In genomic region chr21:26001356-26001755, GRCh38 we compare ENCODE assay signal across 19 cellular contexts.
A peak's percentile ranks its signal among the peaks of the same experiment; 100 is the strongest.
DNase-seq lines count a peak whose midpoint lies in the region; ATAC-seq, FAIRE-seq and TF ChIP-seq lines count a peak whose summit lies in the region.
"Had no signal": no experiment of that assay in that cellular context is flagged by ENCODE, and none has a peak within 500 bp of the region (broad histone marks: within the 10 kb centered on the region; RNA-seq: fewer than 3 reads in every experiment).

No MANE protein-coding gene starts in this region.

- no peak for TF ChIP-seq EP300 in K562 (IDR thresholded peaks at IDR 0.05; ENCODE audit: low read length)

- no peak for TF ChIP-seq POLR2A in K562 (conservative IDR thresholded peaks at IDR 0.05)

- 1% methylated on average over 5 of the region's 5 CpGs for WGBS in K562 (ENCODE audit: insufficient coverage, low coverage, missing lambda C conversion rate)

- POLR2A ChIA-PET in K562 (lab: Yijun Ruan, JAX) = no interaction called here

- H2AFZ ChIP-seq in OCI-LY3 (ENCODE audit: low read depth, low read length) (no peak overlapping the region), K562 (ENCODE audit: low read depth, low read length) (no peak overlapping the region)

- TF ChIP-seq CTCF in GM12872 (IDR thresholded peaks at IDR 0.05; ENCODE audit: insufficient read depth, low read depth, low read length) = peak; percentile 12; the same call in 1 of the 3 replicates
- peak; percentile 37 for TF ChIP-seq CTCF in OCI-LY3 (IDR thresholded peaks at IDR 0.05; ENCODE audit: low read depth, low read length)
- TF ChIP-seq CTCF in K562 (IDR thresholded peaks at IDR 0.05 in 2 of 3, conservative IDR thresholded peaks at IDR 0.05 in 1 of 3; ENCODE audit: insufficient read depth in 2 of 3, low read depth in 1 of 3, low read length in 3 of 3) = peak in 2 of 3 experiments; percentile 12 to 22; a peak in 1 of 6 replicates
- no peak for TF ChIP-seq CTCF in GM10266 (IDR thresholded peaks at IDR 0.05; ENCODE audit: control insufficient read depth, insufficient read depth, low read depth, missing control alignments)

- H3K27me3 ChIP-seq in OCI-LY3 (ENCODE audit: low read depth, low read length) (no peaks in the 10 kb centered on the region), K562 (ENCODE audit: control insufficient read depth in 2 of 2, insufficient read depth in 2 of 2, low read length in 2 of 2) (no peaks in the 10 kb centered on the region; a peak in 1 of 5 replicates)

- in situ Hi-C loops in K562 (cut with MboI) = no loop called here

- intact Hi-C loops in K562 (cut with micrococcal nuclease) = no loop called here

- no peak for FAIRE-seq in K562 (lab: Jason Lieb, UNC)

- H3K4me2 ChIP-seq in OCI-LY3 (ENCODE audit: low read length) (no peak overlapping the region), K562 (ENCODE audit: insufficient read depth, low read length) (no peak overlapping the region)

- H3K9me1 ChIP-seq in K562 (ENCODE audit: control insufficient read depth, insufficient read depth, low read length) = no peaks in the 10 kb centered on the region

- H4K20me1 ChIP-seq in OCI-LY3 (ENCODE audit: insufficient read depth, low read length) (no peaks in the 10 kb centered on the region), K562 (replicated peaks; ENCODE audit: control insufficient read depth, insufficient read depth, low read length) (no peaks in the 10 kb centered on the region)

- H3K4me1 ChIP-seq in OCI-LY3 (ENCODE audit: low read length) (no peaks in the 10 kb centered on the region), K562 (replicated peaks in 1 of 2; ENCODE audit: control insufficient read depth in 2 of 2, insufficient read depth in 2 of 2, low read length in 2 of 2) (no peaks in the 10 kb centered on the region)

- no peaks in the 10 kb centered on the region for H3K9me3 ChIP-seq in OCI-LY3 (ENCODE audit: insufficient read depth, low read length)
- no peaks in the 10 kb centered on the region for H3K9me3 ChIP-seq in K562 (replicated peaks; ENCODE audit: control insufficient read depth, insufficient read depth, low read depth, low read length)

- H3K4me3 ChIP-seq in OCI-LY3 (ENCODE audit: low read length) (no peak overlapping the region), K562 (no peak overlapping the region)

- no peak overlapping the region for H3K27ac ChIP-seq in OCI-LY3 (ENCODE audit: low read length)
- H3K27ac ChIP-seq in K562 (ENCODE audit: extremely low read depth, low read depth, low read length) = no peak overlapping the region
- peak overlapping the region; percentile 55 for H3K27ac ChIP-seq in temporal lobe (ENCODE audit: low read depth, low read length)

- H3K9ac ChIP-seq in OCI-LY3 (ENCODE audit: low read length) (no peak overlapping the region), K562 (ENCODE audit: insufficient read depth in 1 of 2, low read depth in 2 of 2, low read length in 2 of 2) (no peak overlapping the region)

- TF ChIP-seq RAD21 in K562 (CRISPR knock-in tag; conservative IDR thresholded peaks at IDR 0.05 in 1 of 2, IDR thresholded peaks at IDR 0.05 in 1 of 2) = peak in 1 of 2 experiments; percentile 22; a peak in 1 of 4 replicates

- H3K36me3 ChIP-seq in OCI-LY3 (replicated peaks; ENCODE audit: low read depth, low read length) (no peaks in the 10 kb centered on the region), K562 (ENCODE audit: control insufficient read depth, insufficient read depth, low read length) (no peaks in the 10 kb centered on the region)

- H3K79me2 ChIP-seq in OCI-LY3 (ENCODE audit: low read length) (no peaks in the 10 kb centered on the region), K562 (ENCODE audit: control insufficient read depth, insufficient read depth, low read length) (no peaks in the 10 kb centered on the region)

- no TSS peak for BruUV-seq in K562 (replicated peaks; lab: Mats Ljungman, UMichigan)

- peak in 1 of 4 experiments; percentile 9 for DNase-seq in K562 (ENCODE audit: extremely low read depth in 1 of 4, low spot score in 3 of 4)
- DNase-seq in pons (ENCODE audit: low spot score) = no peak
- DNase-seq in SW 1271 (lab: John Stamatoyannopoulos, UW) = no peak
- no peak for DNase-seq in GM10266 (ENCODE audit: extremely low spot score)
- DNase-seq: ACHN, AML-193, COR-L47, DMS153, HFFc6, Kasumi-1, MM.1S, NCI-H1092 treated with DMSO at 0.1 percent for 48 hours, NCI-H2107, NCI-H2227 treated with DMSO at 0.1 percent for 48 hours, NCI-H524 treated with DMSO at 0.1 percent for 48 hours, RPMI8226 had no signal

- CTCF ChIA-PET in K562 (lab: Yijun Ruan, JAX; ENCODE audit: low intra/inter-chr PET ratio) = no interaction called here

- ATAC-seq in K562 = no peak

TF ChIP-seq in K562, 482 proteins besides CTCF, POLR2A, EP300 and RAD21:
- TF ChIP-seq ETV6 (IDR thresholded peaks at IDR 0.05; ENCODE audit: borderline replicate concordance in 1 of 2, low read depth in 2 of 2, low read length in 1 of 2) (no peak), ETV6 (CRISPR knock-in tag; IDR thresholded peaks at IDR 0.05; ENCODE audit: borderline replicate concordance) (no peak), ZNF124 (CRISPR knock-in tag; IDR thresholded peaks at IDR 0.05) (no peak), ZNF24 (IDR thresholded peaks at IDR 0.05) (no peak), PTTG1 (tag; IDR thresholded peaks at IDR 0.05; ENCODE audit: low read depth) (no peak), ZNF79 (CRISPR knock-in tag; IDR thresholded peaks at IDR 0.05; ENCODE audit: low read depth) (no peak), CHD4 (IDR thresholded peaks at IDR 0.05; ENCODE audit: insufficient read depth, insufficient replicate concordance, low read depth, low read length, poor library complexity, severe bottlenecking) (no peak), TCF7L2 (IDR thresholded peaks at IDR 0.05; ENCODE audit: low read depth, low read length) (no peak), ZNF165 (CRISPR knock-in tag; IDR thresholded peaks at IDR 0.05; ENCODE audit: borderline replicate concordance) (no peak), FOSL1 (tag; conservative IDR thresholded peaks at IDR 0.05) (no peak), HNRNPH1 (optimal IDR thresholded peaks at IDR 0.05; ENCODE audit: low read depth, low read length) (no peak), CREBBP (IDR thresholded peaks at IDR 0.05; ENCODE audit: low read depth, low read length) (no peak)
- TF ChIP-seq, protein P1, sequence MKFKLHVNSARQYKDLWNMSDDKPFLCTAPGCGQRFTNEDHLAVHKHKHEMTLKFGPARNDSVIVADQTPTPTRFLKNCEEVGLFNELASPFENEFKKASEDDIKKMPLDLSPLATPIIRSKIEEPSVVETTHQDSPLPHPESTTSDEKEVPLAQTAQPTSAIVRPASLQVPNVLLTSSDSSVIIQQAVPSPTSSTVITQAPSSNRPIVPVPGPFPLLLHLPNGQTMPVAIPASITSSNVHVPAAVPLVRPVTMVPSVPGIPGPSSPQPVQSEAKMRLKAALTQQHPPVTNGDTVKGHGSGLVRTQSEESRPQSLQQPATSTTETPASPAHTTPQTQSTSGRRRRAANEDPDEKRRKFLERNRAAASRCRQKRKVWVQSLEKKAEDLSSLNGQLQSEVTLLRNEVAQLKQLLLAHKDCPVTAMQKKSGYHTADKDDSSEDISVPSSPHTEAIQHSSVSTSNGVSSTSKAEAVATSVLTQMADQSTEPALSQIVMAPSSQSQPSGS (CRISPR knock-in tag; IDR thresholded peaks at IDR 0.05) = no peak
- TF ChIP-seq, protein P2, sequence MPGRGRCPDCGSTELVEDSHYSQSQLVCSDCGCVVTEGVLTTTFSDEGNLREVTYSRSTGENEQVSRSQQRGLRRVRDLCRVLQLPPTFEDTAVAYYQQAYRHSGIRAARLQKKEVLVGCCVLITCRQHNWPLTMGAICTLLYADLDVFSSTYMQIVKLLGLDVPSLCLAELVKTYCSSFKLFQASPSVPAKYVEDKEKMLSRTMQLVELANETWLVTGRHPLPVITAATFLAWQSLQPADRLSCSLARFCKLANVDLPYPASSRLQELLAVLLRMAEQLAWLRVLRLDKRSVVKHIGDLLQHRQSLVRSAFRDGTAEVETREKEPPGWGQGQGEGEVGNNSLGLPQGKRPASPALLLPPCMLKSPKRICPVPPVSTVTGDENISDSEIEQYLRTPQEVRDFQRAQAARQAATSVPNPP (IDR thresholded peaks at IDR 0.05; ENCODE audit: borderline replicate concordance, insufficient read depth, insufficient read length) = no peak
- TF ChIP-seq, protein P3, sequence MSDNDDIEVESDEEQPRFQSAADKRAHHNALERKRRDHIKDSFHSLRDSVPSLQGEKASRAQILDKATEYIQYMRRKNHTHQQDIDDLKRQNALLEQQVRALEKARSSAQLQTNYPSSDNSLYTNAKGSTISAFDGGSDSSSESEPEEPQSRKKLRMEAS (CRISPR knock-in tag; IDR thresholded peaks at IDR 0.05) = no peak
